ENCODE assay signal across 1 cellular context in the genomic region with DNA sequence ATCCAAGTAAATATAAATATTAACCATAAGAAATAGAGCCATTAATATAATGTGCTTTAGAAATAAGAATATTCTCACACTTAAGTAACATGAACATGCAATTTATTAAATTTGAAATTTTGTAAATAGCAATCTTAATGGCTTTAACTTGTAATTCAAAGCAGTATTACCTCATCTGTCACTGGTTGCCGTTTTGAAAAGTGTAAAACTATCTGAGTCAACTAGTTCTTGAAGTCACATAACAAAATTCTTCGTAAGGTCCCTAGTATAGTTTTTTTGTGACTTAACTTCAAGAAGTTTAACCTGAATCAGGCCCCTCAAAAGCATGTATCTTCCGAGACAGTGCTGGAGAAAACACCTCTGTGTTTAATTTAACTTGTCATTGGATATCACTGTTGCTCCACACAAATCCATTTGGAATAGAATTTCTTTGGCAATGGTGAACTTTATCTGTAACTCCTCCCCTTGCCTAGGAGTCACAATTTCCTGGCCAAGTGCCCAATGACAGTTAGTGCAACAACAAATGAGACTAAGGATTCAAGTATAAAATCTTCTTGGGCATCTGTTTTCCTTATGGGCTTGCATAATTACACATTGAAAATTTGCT.
TF ChIP-seq lines count a peak whose summit lies in the region.

No MANE protein-coding gene starts in this region.

TF ChIP-seq in SK-N-SH treated with all-trans-retinoic acid at 6 μM for 48 hours, 23 proteins besides CTCF, POLR2A, EP300 and RAD21 (continued from another document):
- TF ChIP-seq ZNF70 (CRISPR knock-in tag; IDR thresholded peaks at IDR 0.05) (no peak), GLIS3 (CRISPR knock-in tag; IDR thresholded peaks at IDR 0.05) (no peak), CSDC2 (CRISPR knock-in tag; IDR thresholded peaks at IDR 0.05) (no peak), ZFP30 (CRISPR knock-in tag; IDR thresholded peaks at IDR 0.05) (no peak), ZC3H10 (CRISPR knock-in tag; IDR thresholded peaks at IDR 0.05) (no peak), RARB (CRISPR knock-in tag; IDR thresholded peaks at IDR 0.05) (no peak), SNAI2 (CRISPR knock-in tag; IDR thresholded peaks at IDR 0.05) (no peak), PPARA (CRISPR knock-in tag; IDR thresholded peaks at IDR 0.05; ENCODE audit: borderline replicate concordance) (no peak)
- TF ChIP-seq, protein P1, sequence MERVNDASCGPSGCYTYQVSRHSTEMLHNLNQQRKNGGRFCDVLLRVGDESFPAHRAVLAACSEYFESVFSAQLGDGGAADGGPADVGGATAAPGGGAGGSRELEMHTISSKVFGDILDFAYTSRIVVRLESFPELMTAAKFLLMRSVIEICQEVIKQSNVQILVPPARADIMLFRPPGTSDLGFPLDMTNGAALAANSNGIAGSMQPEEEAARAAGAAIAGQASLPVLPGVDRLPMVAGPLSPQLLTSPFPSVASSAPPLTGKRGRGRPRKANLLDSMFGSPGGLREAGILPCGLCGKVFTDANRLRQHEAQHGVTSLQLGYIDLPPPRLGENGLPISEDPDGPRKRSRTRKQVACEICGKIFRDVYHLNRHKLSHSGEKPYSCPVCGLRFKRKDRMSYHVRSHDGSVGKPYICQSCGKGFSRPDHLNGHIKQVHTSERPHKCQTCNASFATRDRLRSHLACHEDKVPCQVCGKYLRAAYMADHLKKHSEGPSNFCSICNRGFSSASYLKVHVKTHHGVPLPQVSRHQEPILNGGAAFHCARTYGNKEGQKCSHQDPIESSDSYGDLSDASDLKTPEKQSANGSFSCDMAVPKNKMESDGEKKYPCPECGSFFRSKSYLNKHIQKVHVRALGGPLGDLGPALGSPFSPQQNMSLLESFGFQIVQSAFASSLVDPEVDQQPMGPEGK (CRISPR knock-in tag; IDR thresholded peaks at IDR 0.05; ENCODE audit: borderline replicate concordance) = no peak
